16 cellular contexts compared by ENCODE assay signal in genomic region chr11:113670149-113670829, GRCh38.
"Had no signal": no experiment of that assay in that cellular context is flagged by ENCODE, and none has a peak within 500 bp of the region (broad histone marks: within the 10 kb centered on the region; RNA-seq: fewer than 3 reads in every experiment).

No MANE protein-coding gene starts in this region.

- DNase-seq: activated CD4-positive, alpha-beta T cell treated with anti-CD3 and anti-CD28 coated beads for 4 hours; activated naive CD4-positive, alpha-beta T cell treated with anti-CD3 and anti-CD28 coated beads, Interleukin-2, amount 10 ng/mL, durations not matched to agents 7 days and 5 days; activated T-cell treated with anti-CD3 and anti-CD28 coated beads for 4 hours; body of pancreas; cortex of kidney; effector CD8-positive, alpha-beta T cell; left colon; mammary epithelial cell; nephron progenitor cell; psoas muscle; stimulated activated CD4-positive, alpha-beta T cell treated with anti-CD3 and anti-CD28 coated beads, Interleukin-4, amount 100 ng/mL, for 1 hour; stimulated activated CD8-positive, alpha-beta memory T cell treated with anti-CD3 and anti-CD28 coated beads, Interleukin-4, amount 100 ng/mL, for 48 hours; upper lobe of left lung had no signal

- ATAC-seq: body of pancreas, left colon, psoas muscle had no signal

- H3K4me1 Mint-ChIP-seq: activated naive CD4-positive, alpha-beta T cell treated with anti-CD3 and anti-CD28 coated beads, Interleukin-2, amount 10 ng/mL, durations not matched to agents 7 days and 5 days; central memory CD8-positive, alpha-beta T cell had no signal

- H3K36me3 Mint-ChIP-seq: activated naive CD4-positive, alpha-beta T cell treated with anti-CD3 and anti-CD28 coated beads, Interleukin-2, amount 10 ng/mL, durations not matched to agents 7 days and 5 days had no signal

- H3K4me3 ChIP-seq: body of pancreas, psoas muscle, upper lobe of left lung had no signal

- H3K9me3 Mint-ChIP-seq: activated naive CD4-positive, alpha-beta T cell treated with anti-CD3 and anti-CD28 coated beads, Interleukin-2, amount 10 ng/mL, durations not matched to agents 7 days and 5 days had no signal

- H3K4me3 Mint-ChIP-seq: activated naive CD4-positive, alpha-beta T cell treated with anti-CD3 and anti-CD28 coated beads, Interleukin-2, amount 10 ng/mL, durations not matched to agents 7 days and 5 days; central memory CD8-positive, alpha-beta T cell; nephron progenitor cell; stimulated activated naive CD8-positive, alpha-beta T cell treated with anti-CD3 and anti-CD28 coated beads, Interleukin-15, Interleukin-2, amounts not matched to agents 100 ng/mL and 50 ng/mL, for 24 hours had no signal

- H3K27ac Mint-ChIP-seq: activated naive CD4-positive, alpha-beta T cell treated with anti-CD3 and anti-CD28 coated beads, Interleukin-2, amount 10 ng/mL, durations not matched to agents 7 days and 5 days; activated T-helper 2 cell treated with anti-CD3 and anti-CD28 coated beads, Interferon-gamma antibody, Interleukin-2, Interleukin-4, amounts not matched to agents 10 μg/mL and 5 μg/mL and 100 μg/mL, durations not matched to agents 14 hours and 24 hours and 36 hours; stimulated activated naive CD8-positive, alpha-beta T cell treated with anti-CD3 and anti-CD28 coated beads, Interleukin-15, Interleukin-2, amounts not matched to agents 100 ng/mL and 50 ng/mL, for 24 hours had no signal
